7 cellular contexts compared by ENCODE assay signal in the genomic region with DNA sequence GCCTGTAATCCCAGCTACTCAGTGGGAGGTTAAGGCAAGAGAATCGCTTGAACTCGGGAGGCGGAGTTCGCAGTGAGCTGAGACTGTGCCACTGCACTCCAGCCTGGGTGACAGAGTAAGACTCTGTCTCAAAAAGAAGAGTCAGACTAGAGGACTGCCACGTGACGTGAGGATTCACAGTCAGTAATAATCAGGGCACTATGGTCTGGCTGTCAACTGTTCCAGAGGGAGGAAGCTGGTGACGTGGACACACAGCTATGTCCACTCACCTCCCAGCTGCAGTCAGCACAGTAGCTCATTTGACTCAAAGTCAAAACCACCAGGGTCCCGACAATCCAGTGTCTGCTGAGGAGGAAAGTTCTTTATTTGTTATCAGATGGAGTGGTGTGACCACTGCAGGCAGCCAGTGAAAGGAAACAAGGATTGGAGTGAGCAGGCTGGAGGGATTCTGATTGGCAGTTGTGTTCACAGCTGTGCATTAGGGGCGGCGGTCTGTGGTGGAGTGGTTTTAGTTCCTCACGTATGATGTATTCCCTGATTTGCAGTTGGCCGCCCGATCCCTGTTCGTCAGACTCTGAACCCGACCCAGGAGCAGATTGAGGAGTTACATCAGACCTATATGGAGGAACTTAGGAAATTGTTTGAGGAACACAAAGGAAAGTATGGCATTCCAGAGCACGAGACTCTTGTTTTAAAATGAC. TPM values are rescaled to one million over a fixed set of nuclear protein-coding genes. Genes with fewer than 3 reads are reported as not detected.
DNase-seq lines count a peak whose midpoint lies in the region; ATAC-seq and TF ChIP-seq lines count a peak whose summit lies in the region.

No MANE protein-coding gene starts in this region.

- TF ChIP-seq CTCF in GM13976 (IDR thresholded peaks at IDR 0.05; ENCODE audit: borderline replicate concordance, control extremely low read depth, extremely low read depth, insufficient read depth, missing control alignments) (no peak), chondrocyte (IDR thresholded peaks at IDR 0.05) (no peak), testis (IDR thresholded peaks at IDR 0.05) (no peak)

- no peak overlapping the region for H3K4me3 ChIP-seq in testis

- H3K27ac Mint-ChIP-seq in chondrocyte (ENCODE audit: unreplicated experiment) = peak overlapping the region; percentile 96

- TF ChIP-seq POLR2A in testis (IDR thresholded peaks at IDR 0.05) = no peak

- in situ Hi-C loops in GM13976 (cut with MboI; ENCODE audit: low sequenced_read_pairs, unreplicated experiment) = no loop called here

- H3K27ac ChIP-seq in layer of hippocampus (ENCODE audit: low read depth, low read length) = peak overlapping the region; percentile 58
- peak overlapping the region in 1 of 2 donors; percentile 30 for H3K27ac ChIP-seq in testis

- no peaks in the 10 kb centered on the region for H3K36me3 Mint-ChIP-seq in chondrocyte (ENCODE audit: low read depth)

- H3K9me3 ChIP-seq in testis = no peaks in the 10 kb centered on the region

- WGBS in testis, 2 donors = 47 to 56% methylated on average over 11 to 16 of the region's 16 CpGs

- DNase-seq in GM13976 (ENCODE audit: low spot score) (peak; percentile 34), NOMO-1 (lab: John Stamatoyannopoulos, UW; ENCODE audit: unreplicated experiment in 2 of 2) (peak; percentile 50 to 78), chondrocyte (ENCODE audit: low spot score) (peak; percentile 94), testis (peak; percentile 76)

- no peaks in the 10 kb centered on the region for H3K9me3 Mint-ChIP-seq in chondrocyte (ENCODE audit: low read depth)

- H3K27me3 Mint-ChIP-seq in chondrocyte (ENCODE audit: low read depth) = no peaks in the 10 kb centered on the region

- ATAC-seq in HG02798 (IDR thresholded peaks at IDR 0.05; ENCODE audit: poor library complexity, unreplicated experiment) (peak; percentile 65), GM21717 (IDR thresholded peaks at IDR 0.05; ENCODE audit: unreplicated experiment) (no peak)

- peak overlapping the region; percentile 65 for H3K4me3 Mint-ChIP-seq in chondrocyte (ENCODE audit: unreplicated experiment)

- intact Hi-C loops in testis (cut with DNase I; ENCODE audit: low total_unique reads) = no loop called here

- H3K4me1 Mint-ChIP-seq in chondrocyte (ENCODE audit: low read depth) = peaks cover 75% of the 10 kb centered on the region

- no peaks in the 10 kb centered on the region for H3K36me3 ChIP-seq in testis (ENCODE audit: low read depth, missing control alignments)

- H3K4me1 ChIP-seq in testis = no peaks in the 10 kb centered on the region

- H3K27me3 ChIP-seq in layer of hippocampus (ENCODE audit: control insufficient read depth, insufficient read depth, low read length) = no peaks in the 10 kb centered on the region
- H3K27me3 ChIP-seq in testis = no peaks in the 10 kb centered on the region

RNA-seq across cellular contexts. Expression of gene MOGAT1, which starts 37.9 kb away (rescaled TPM):
- total RNA-seq in chondrocyte (not detected in 3 replicates), testis (not detected)
- not detected for polyA plus RNA-seq in testis (ENCODE audit: insufficient read depth, low read depth, low replicate concordance)

RNA-seq across cellular contexts. Expression of gene FARSB, which starts 53.4 kb away (rescaled TPM):
- 14.8 to 23.7 TPM (median 15.5 TPM) in 3 replicates for total RNA-seq in chondrocyte
- total RNA-seq in testis = 10 to 100 TPM; 14.1 to 22.8 TPM
- polyA plus RNA-seq in testis (ENCODE audit: insufficient read depth, low read depth, low replicate concordance) = 35.0 TPM

Comparison
In these comparisons a context has a peak if more than half of its experiments do, and no peak if none do; other contexts are left out.
1. DNase-seq: peak in every context shown above with its lines; median percentile 94 in chondrocyte; 76 in testis; 64 in NOMO-1; 34 in GM13976.